1 cellular context compared by ENCODE assay signal in the genomic region with DNA sequence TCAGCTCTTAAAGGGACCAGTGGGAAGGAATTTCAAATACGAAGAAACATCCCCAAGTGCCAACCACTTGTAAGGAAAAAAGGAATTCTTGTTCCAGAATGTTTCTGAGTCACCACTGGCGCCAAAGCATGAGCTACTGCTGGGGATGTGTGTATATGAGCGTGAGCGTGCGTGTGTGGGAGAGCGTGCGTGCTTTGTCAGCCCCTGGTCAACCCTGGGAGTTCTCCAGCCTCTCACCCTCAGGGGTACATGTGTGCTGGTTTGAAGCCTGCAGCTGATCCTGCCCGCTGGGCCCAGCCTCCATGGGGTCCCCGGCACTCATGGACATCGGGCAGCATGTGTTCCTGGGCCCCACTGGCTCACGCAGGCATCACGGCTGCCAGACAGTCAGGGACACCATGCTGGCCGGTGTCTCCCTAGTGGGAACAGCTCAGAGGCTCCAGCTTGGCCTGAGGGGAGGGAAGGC.
A peak's percentile ranks its signal among the peaks of the same experiment; 100 is the strongest.
TF ChIP-seq lines count a peak whose summit lies in the region.

No MANE protein-coding gene starts in this region.

TF ChIP-seq in SK-N-SH, 30 proteins besides CTCF, POLR2A, EP300 and RAD21:
- TF ChIP-seq FOXM1 (IDR thresholded peaks at IDR 0.05; ENCODE audit: low read depth) = no peak
- TF ChIP-seq RFX5 (IDR thresholded peaks at IDR 0.05; ENCODE audit: low read length) = no peak
- TF ChIP-seq, protein P1, sequence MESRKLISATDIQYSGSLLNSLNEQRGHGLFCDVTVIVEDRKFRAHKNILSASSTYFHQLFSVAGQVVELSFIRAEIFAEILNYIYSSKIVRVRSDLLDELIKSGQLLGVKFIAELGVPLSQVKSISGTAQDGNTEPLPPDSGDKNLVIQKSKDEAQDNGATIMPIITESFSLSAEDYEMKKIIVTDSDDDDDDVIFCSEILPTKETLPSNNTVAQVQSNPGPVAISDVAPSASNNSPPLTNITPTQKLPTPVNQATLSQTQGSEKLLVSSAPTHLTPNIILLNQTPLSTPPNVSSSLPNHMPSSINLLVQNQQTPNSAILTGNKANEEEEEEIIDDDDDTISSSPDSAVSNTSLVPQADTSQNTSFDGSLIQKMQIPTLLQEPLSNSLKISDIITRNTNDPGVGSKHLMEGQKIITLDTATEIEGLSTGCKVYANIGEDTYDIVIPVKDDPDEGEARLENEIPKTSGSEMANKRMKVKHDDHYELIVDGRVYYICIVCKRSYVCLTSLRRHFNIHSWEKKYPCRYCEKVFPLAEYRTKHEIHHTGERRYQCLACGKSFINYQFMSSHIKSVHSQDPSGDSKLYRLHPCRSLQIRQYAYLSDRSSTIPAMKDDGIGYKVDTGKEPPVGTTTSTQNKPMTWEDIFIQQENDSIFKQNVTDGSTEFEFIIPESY (IDR thresholded peaks at IDR 0.05; ENCODE audit: borderline replicate concordance, low read depth) = peak; percentile 46; the same call in 1 of the 2 replicates
- TF ChIP-seq, protein P2, sequence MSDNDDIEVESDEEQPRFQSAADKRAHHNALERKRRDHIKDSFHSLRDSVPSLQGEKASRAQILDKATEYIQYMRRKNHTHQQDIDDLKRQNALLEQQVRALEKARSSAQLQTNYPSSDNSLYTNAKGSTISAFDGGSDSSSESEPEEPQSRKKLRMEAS (IDR thresholded peaks at IDR 0.05; ENCODE audit: low read depth) = peak; percentile 73
